ENCODE assay signal across 18 cellular contexts in the genomic region with DNA sequence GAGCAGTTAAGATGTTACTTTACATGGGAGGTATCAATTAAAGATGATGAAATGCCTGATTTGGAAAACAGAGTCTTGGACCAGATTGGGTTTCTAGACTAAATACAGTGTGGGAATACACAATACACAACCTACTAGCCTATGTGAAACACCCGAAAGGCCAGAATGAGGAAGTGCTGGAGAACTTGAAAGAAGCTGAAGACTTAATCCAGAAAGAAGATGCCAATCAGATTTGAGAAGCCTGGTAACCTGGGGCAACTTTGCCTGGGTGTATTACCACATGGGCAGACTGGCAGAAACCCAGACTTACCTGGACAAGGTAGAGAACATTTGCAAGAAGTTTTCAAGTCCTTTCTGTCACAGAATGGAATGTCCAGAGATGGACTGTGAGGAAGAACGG. TPM values are rescaled to one million over a fixed set of nuclear protein-coding genes. Genes with fewer than 3 reads are reported as not detected.
DNase-seq lines count a peak whose midpoint lies in the region; ATAC-seq, FAIRE-seq and TF ChIP-seq lines count a peak whose summit lies in the region.
"Had no signal": no experiment of that assay in that cellular context is flagged by ENCODE, and none has a peak within 500 bp of the region (broad histone marks: within the 10 kb centered on the region; RNA-seq: fewer than 3 reads in every experiment).

No MANE protein-coding gene starts in this region.

- TF ChIP-seq EP300 in K562 (IDR thresholded peaks at IDR 0.05; ENCODE audit: low read length): no peak

- no peak overlapping the region for H3K4me3 ChIP-seq in breast epithelium
- H3K4me3 ChIP-seq in mammary epithelial cell (replicated peaks in 1 of 3; ENCODE audit: insufficient read depth in 1 of 3, low read depth in 2 of 3, low read length in 3 of 3): no peak overlapping the region
- H3K4me3 ChIP-seq in OCI-LY7 (ENCODE audit: low read depth, low read length, poor library complexity, severe bottlenecking): no peak overlapping the region
- H3K4me3 ChIP-seq in K562: no peak overlapping the region
- no peak overlapping the region for H3K4me3 ChIP-seq in endodermal cell (ENCODE audit: low read length)
- H3K4me3 ChIP-seq: SK-N-MC had no signal

- H3K27me3 ChIP-seq in breast epithelium: no peaks in the 10 kb centered on the region
- no peaks in the 10 kb centered on the region for H3K27me3 ChIP-seq in mammary epithelial cell (ENCODE audit: insufficient read depth, low read length)
- no peaks in the 10 kb centered on the region for H3K27me3 ChIP-seq in K562 (ENCODE audit: control insufficient read depth in 2 of 2, insufficient read depth in 2 of 2, low read length in 2 of 2)
- H3K27me3 ChIP-seq in endodermal cell (ENCODE audit: control insufficient read depth, insufficient read depth, low read length, poor library complexity, severe bottlenecking): no peaks in the 10 kb centered on the region

- no peaks in the 10 kb centered on the region for H3K27me3 Mint-ChIP-seq in natural killer cell (ENCODE audit: low read depth in 2 of 2)
- H3K27me3 Mint-ChIP-seq in endodermal cell (ENCODE audit: insufficient read depth): no peaks in the 10 kb centered on the region
- H3K27me3 Mint-ChIP-seq: T-helper 17 cell had no signal

- no peaks in the 10 kb centered on the region for H3K36me3 Mint-ChIP-seq in natural killer cell
- peaks cover 12% of the 10 kb centered on the region for H3K36me3 Mint-ChIP-seq in endodermal cell (ENCODE audit: low read depth)

- ATAC-seq in K562: no peak
- no peak for ATAC-seq in natural killer cell
- ATAC-seq in SK-N-SH treated with all-trans-retinoic acid at 6 μM for 48 hours: no peak
- ATAC-seq: PC-3, T-helper 17 cell had no signal

- no peak overlapping the region for H3K4me2 ChIP-seq in mammary epithelial cell (ENCODE audit: insufficient read depth, low read depth, low read length)
- H3K4me2 ChIP-seq in OCI-LY7 (ENCODE audit: low read length): no peak overlapping the region
- H3K4me2 ChIP-seq in K562 (ENCODE audit: insufficient read depth, low read length): no peak overlapping the region

- H3K9ac ChIP-seq in mammary epithelial cell (ENCODE audit: insufficient read depth, low read length): no peak overlapping the region
- H3K9ac ChIP-seq in K562 (ENCODE audit: insufficient read depth in 1 of 2, low read depth in 2 of 2, low read length in 2 of 2): no peak overlapping the region
- no peak overlapping the region for H3K9ac ChIP-seq in endodermal cell (ENCODE audit: extremely low read depth, low read length, poor library complexity, severe bottlenecking)

- BruUV-seq in mammary epithelial cell (replicated peaks; lab: Mats Ljungman, UMichigan) (no TSS peak), OCI-LY7 (replicated peaks; lab: Mats Ljungman, UMichigan) (no TSS peak), K562 (replicated peaks; lab: Mats Ljungman, UMichigan) (no TSS peak)

- H4K20me1 ChIP-seq in mammary epithelial cell (ENCODE audit: insufficient read depth, low read length) (no peaks in the 10 kb centered on the region), OCI-LY7 (ENCODE audit: insufficient read depth, low read length) (no peaks in the 10 kb centered on the region), K562 (replicated peaks; ENCODE audit: control insufficient read depth, insufficient read depth, low read length) (no peaks in the 10 kb centered on the region)

- H3K9me3 Mint-ChIP-seq in natural killer cell (no peaks in the 10 kb centered on the region), endodermal cell (no peaks in the 10 kb centered on the region)

- TF ChIP-seq CTCF in breast epithelium (IDR thresholded peaks at IDR 0.05): no peak
- no peak for TF ChIP-seq CTCF in mammary epithelial cell (conservative IDR thresholded peaks at IDR 0.05 in 1 of 2, IDR thresholded peaks at IDR 0.05 in 1 of 2; ENCODE audit: extremely low read depth in 1 of 2, insufficient read depth in 1 of 2, low read depth in 1 of 2, low read length in 2 of 2)
- TF ChIP-seq CTCF in OCI-LY7 (conservative IDR thresholded peaks at IDR 0.05; ENCODE audit: low read length): no peak
- no peak for TF ChIP-seq CTCF in K562 (IDR thresholded peaks at IDR 0.05 in 2 of 3, conservative IDR thresholded peaks at IDR 0.05 in 1 of 3; ENCODE audit: insufficient read depth in 2 of 3, low read depth in 1 of 3, low read length in 3 of 3)
- no peak for TF ChIP-seq CTCF in natural killer cell (IDR thresholded peaks at IDR 0.05)
- TF ChIP-seq CTCF in endodermal cell (conservative IDR thresholded peaks at IDR 0.05): no peak

- H3K4me1 Mint-ChIP-seq in natural killer cell (peaks cover 5 to 7% of the 10 kb centered on the region in 2 donors), endodermal cell (no peaks in the 10 kb centered on the region)

- DNase-seq in breast epithelium (ENCODE audit: low spot score in 2 of 2): peak in 1 of 2 donors; percentile 77
- DNase-seq in mammary epithelial cell: no peak
- peak; percentile 4 for DNase-seq in OCI-LY7 (ENCODE audit: low spot score)
- DNase-seq in K562 (ENCODE audit: extremely low read depth in 1 of 4, low spot score in 3 of 4): no peak
- no peak for DNase-seq in natural killer cell
- DNase-seq in endodermal cell: no peak
- DNase-seq in activated naive CD4-positive, alpha-beta T cell (lab: John Stamatoyannopoulos, UW): no peak
- DNase-seq: C1 segment of cervical spinal cord, HCEC 1CT, NCI-H1930, NCI-H2171, NCI-H446 treated with DMSO at 0.1 percent for 48 hours, NCI-H82, PC-3, T-helper 17 cell had no signal

- CTCF ChIA-PET in mammary epithelial cell (lab: Charles Lee; ENCODE audit: low non-redundant PET) (no interaction called here), OCI-LY7 (lab: Charles Lee; ENCODE audit: unreplicated experiment) (no interaction called here), K562 (lab: Yijun Ruan, JAX; ENCODE audit: low intra/inter-chr PET ratio) (no interaction called here)

- H3K79me2 ChIP-seq in mammary epithelial cell (ENCODE audit: insufficient read depth, low read length) (no peaks in the 10 kb centered on the region), OCI-LY7 (ENCODE audit: insufficient read depth, low read depth, low read length) (no peaks in the 10 kb centered on the region), K562 (ENCODE audit: control insufficient read depth, insufficient read depth, low read length) (no peaks in the 10 kb centered on the region)

- POLR2A ChIA-PET in OCI-LY7 (lab: Charles Lee): interaction anchor here (0.5 kb wide), 1 partner anchor 115 kb away, joined by 4 read pairs; no protein-coding TSS in a partner anchor
- POLR2A ChIA-PET in K562 (lab: Yijun Ruan, JAX): no interaction called here

- WGBS in mammary epithelial cell (ENCODE audit: low coverage, missing lambda C conversion rate): 25% methylated on average over 2 of the region's 2 CpGs
- 85% methylated on average over 2 of the region's 2 CpGs for WGBS in K562 (ENCODE audit: insufficient coverage, low coverage, missing lambda C conversion rate)
- WGBS in endodermal cell (ENCODE audit: insufficient coverage in 1 of 2, insufficient read length in 1 of 2), 2 experiments: 90 to 100% methylated on average over 1 to 2 of the region's 2 CpGs

- H3K9me3 ChIP-seq in breast epithelium (no peaks in the 10 kb centered on the region), mammary epithelial cell (replicated peaks; ENCODE audit: insufficient read depth, low read length) (no peaks in the 10 kb centered on the region), OCI-LY7 (ENCODE audit: low read length) (no peaks in the 10 kb centered on the region), K562 (replicated peaks; ENCODE audit: control insufficient read depth, insufficient read depth, low read depth, low read length) (no peaks in the 10 kb centered on the region), endodermal cell (ENCODE audit: control insufficient read depth, low read length) (no peaks in the 10 kb centered on the region)

- H3K27ac Mint-ChIP-seq in natural killer cell: no peak overlapping the region
- H3K27ac Mint-ChIP-seq in endodermal cell: no peak overlapping the region
- H3K27ac Mint-ChIP-seq: T-helper 17 cell had no signal

- in situ Hi-C loops in mammary epithelial cell (cut with MboI; ENCODE audit: low sequenced_read_pairs in 2 of 2) (no loop called here), K562 (cut with MboI) (no loop called here)

- no peak for TF ChIP-seq POLR2A in breast epithelium (IDR thresholded peaks at IDR 0.05)
- no peak for TF ChIP-seq POLR2A in K562 (conservative IDR thresholded peaks at IDR 0.05)

- H3K4me1 ChIP-seq in breast epithelium: no peaks in the 10 kb centered on the region
- H3K4me1 ChIP-seq in mammary epithelial cell (ENCODE audit: insufficient read depth, low read length): no peaks in the 10 kb centered on the region
- H3K4me1 ChIP-seq in OCI-LY7 (ENCODE audit: insufficient read depth, low read length, poor library complexity, severe bottlenecking): no peaks in the 10 kb centered on the region
- no peaks in the 10 kb centered on the region for H3K4me1 ChIP-seq in K562 (replicated peaks in 1 of 2; ENCODE audit: control insufficient read depth in 2 of 2, insufficient read depth in 2 of 2, low read length in 2 of 2)
- no peaks in the 10 kb centered on the region for H3K4me1 ChIP-seq in endodermal cell (ENCODE audit: control insufficient read depth, insufficient read depth, low read length)

- dilution Hi-C loops in mammary epithelial cell (cut with HindIII; ENCODE audit: low sequenced_read_pairs): no loop called here

- intact Hi-C loops in breast epithelium (cut with DNase I; ENCODE audit: low total_unique reads) (no loop called here), mammary epithelial cell (cut with micrococcal nuclease) (no loop called here), OCI-LY7 (cut with micrococcal nuclease; ENCODE audit: unreplicated experiment) (no loop called here), K562 (cut with micrococcal nuclease) (no loop called here), natural killer cell (cut with micrococcal nuclease) (loop anchor here (5.0 to 10.0 kb wide), 2 partner anchors 43 to 260 kb away; partner anchors contain the start of gene N4BP2L1)

- no peak overlapping the region for H2AFZ ChIP-seq in mammary epithelial cell (ENCODE audit: low read depth, low read length)
- no peak overlapping the region for H2AFZ ChIP-seq in OCI-LY7 (ENCODE audit: low read length)
- H2AFZ ChIP-seq in K562 (ENCODE audit: low read depth, low read length): no peak overlapping the region

- no peak for TF ChIP-seq RAD21 in K562 (CRISPR knock-in tag; conservative IDR thresholded peaks at IDR 0.05 in 1 of 2, IDR thresholded peaks at IDR 0.05 in 1 of 2)

- no peaks in the 10 kb centered on the region for H3K9me2 ChIP-seq in OCI-LY7 (ENCODE audit: insufficient read depth, low read length)

- H3K9me1 ChIP-seq in K562 (ENCODE audit: control insufficient read depth, insufficient read depth, low read length): no peaks in the 10 kb centered on the region

- H3K4me3 Mint-ChIP-seq in natural killer cell (no peak overlapping the region), endodermal cell (no peak overlapping the region)
- H3K4me3 Mint-ChIP-seq: T-helper 17 cell had no signal

- no peak for FAIRE-seq in K562 (lab: Jason Lieb, UNC)
- FAIRE-seq: HTR-8/SVneo had no signal

- peak overlapping the region; percentile 12 to 53 for H3K27ac ChIP-seq in breast epithelium
- H3K27ac ChIP-seq in mammary epithelial cell (ENCODE audit: insufficient read depth, low read depth, low read length): no peak overlapping the region
- H3K27ac ChIP-seq in OCI-LY7 (ENCODE audit: low read depth, low read length, poor library complexity, severe bottlenecking): no peak overlapping the region
- H3K27ac ChIP-seq in K562 (ENCODE audit: extremely low read depth, low read depth, low read length): no peak overlapping the region
- no peak overlapping the region for H3K27ac ChIP-seq in endodermal cell (ENCODE audit: low read depth, low read length)
- H3K27ac ChIP-seq: SK-N-MC had no signal

- H3K36me3 ChIP-seq in breast epithelium (no peaks in the 10 kb centered on the region), mammary epithelial cell (ENCODE audit: insufficient read depth, low read length) (peaks cover 3% of the 10 kb centered on the region), OCI-LY7 (ENCODE audit: insufficient read depth, low read length) (peaks cover 80% of the 10 kb centered on the region), K562 (ENCODE audit: control insufficient read depth, insufficient read depth, low read length) (peaks cover 26% of the 10 kb centered on the region; the same call in 2 of the 3 replicates), endodermal cell (ENCODE audit: control insufficient read depth, insufficient read depth, low read length) (peaks cover 33% of the 10 kb centered on the region)

RNA-seq across cellular contexts. Expression of gene N4BP2L1, which starts 43.2 kb away (rescaled TPM):
- total RNA-seq in breast epithelium (10 to 100 TPM; 15.7 to 54.3 (median 33.8) TPM), mammary epithelial cell (1 to 10 TPM; 1.3 to 3.7 TPM), OCI-LY7 (2022) (7.9 and 13.5 TPM in 2 replicates), K562 (2014; rRNA removed) (not detected in 2 replicates), K562 (2014; rRNA removed; fragmentation: Illumina TruSeq; extraction: Trizol) (0.11 and 0.35 TPM in 2 replicates), K562 (2015; rRNA removed; fragmentation: Illumina TruSeq; extraction: Trizol) (0.23 and 0.33 TPM in 2 replicates), K562 (2021) (0.29 and 0.36 TPM in 2 replicates), natural killer cell (10 to 100 TPM; 52.1 to 82.9 (median 75.4) TPM), endodermal cell (10 to 100 TPM in 1 of 2 donors, 1 to 10 TPM in 1; 4.0 to 10.3 TPM)
- polyA plus RNA-seq in mammary epithelial cell (0.25 TPM), K562 (2011; rRNA removed) (0.11 TPM in 2 replicates), K562 (2014; fragmentation: Illumina TruSeq; extraction: Trizol) (0.06 TPM in 2 replicates), K562 (2014; fragmentation: Nextera tagmentation; extraction: Ambion mirVana) (under 1 TPM; 0.11 to 0.20 TPM), K562 (2014; rRNA removed) (0.11 and 0.24 TPM in 2 replicates)
- not detected for polyA minus RNA-seq in mammary epithelial cell
- total RNA-seq in OCI-LY7 (2014; rRNA removed; shearing (Covaris generic)): 12.8 and 14.6 TPM in 2 replicates
- total RNA-seq in K562 (2011; cell fraction: chromatin; rRNA removed; ENCODE audit: low replicate concordance): 0.49 TPM in 1 of 2 replicates, not detected in the other
- total RNA-seq in K562 (2011; cell fraction: nucleolus; rRNA removed): 0.17 TPM in 1 of 2 replicates, not detected in the other
- total RNA-seq in K562 (2011; cell fraction: nucleoplasm; rRNA removed): 0.51 and 0.53 TPM in 2 replicates
- polyA plus RNA-seq in K562 (2011; cell fraction: cytosol; rRNA removed): 0.01 TPM in 1 of 2 replicates, not detected in the other
- 0.20 and 0.41 TPM in 2 replicates for polyA plus RNA-seq in K562 (2011; cell fraction: nucleus; rRNA removed)
- polyA plus RNA-seq in K562 (2012): 0.14 and 0.39 TPM in 2 replicates
- polyA minus RNA-seq in K562 (2011; rRNA and poly(A)+ RNA removed): 0.15 TPM in 1 of 2 replicates, not detected in the other
- not detected in 2 replicates for polyA minus RNA-seq in K562 (2011; cell fraction: cytosol; rRNA and poly(A)+ RNA removed)
- polyA minus RNA-seq in K562 (2011; cell fraction: nucleus; rRNA and poly(A)+ RNA removed): not detected in 2 replicates
- 4.6 TPM for polyA plus RNA-seq in endodermal cell (2013, experiment 1 of 2)
- 3.2 TPM for polyA plus RNA-seq in endodermal cell (2013, experiment 2 of 2)

Comparison
In these comparisons a context has a peak if more than half of its experiments do, and no peak if none do; other contexts are left out.
1. H3K27ac ChIP-seq: peak in breast epithelium (2 of 2); none in mammary epithelial cell (single experiment), OCI-LY7 (single experiment), K562 (single experiment) and endodermal cell (single experiment).